26 cellular contexts compared by ENCODE assay signal in the genomic region with DNA sequence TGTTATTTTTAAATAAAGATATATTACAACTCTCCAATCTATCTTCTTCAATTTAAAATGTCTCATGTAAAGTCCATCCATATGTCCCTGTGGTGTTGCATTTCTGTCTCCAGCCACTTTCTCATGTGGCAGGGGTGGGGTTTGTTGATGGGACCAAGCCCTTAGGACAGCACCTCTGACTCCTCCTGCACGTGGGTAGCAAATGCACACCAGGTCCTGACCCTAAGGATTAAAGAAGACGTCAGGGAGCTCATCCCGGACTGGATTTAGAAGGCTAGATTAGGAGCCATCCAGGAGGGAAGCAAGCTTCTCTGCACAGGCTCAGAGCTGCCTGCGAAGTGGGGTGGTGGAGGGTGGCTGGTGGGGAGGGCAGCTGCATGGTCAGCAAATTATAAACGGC.
"Had no signal": no experiment of that assay in that cellular context is flagged by ENCODE, and none has a peak within 500 bp of the region (broad histone marks: within the 10 kb centered on the region; RNA-seq: fewer than 3 reads in every experiment).

No MANE protein-coding gene starts in this region.

- H3K27me3 Mint-ChIP-seq: activated CD8-positive, alpha-beta memory T cell treated with anti-CD3 and anti-CD28 coated beads, Interleukin-2, amount 10 ng/mL, durations not matched to agents 7 days and 5 days; activated naive CD8-positive, alpha-beta T cell treated with anti-CD3 and anti-CD28 coated beads, Interleukin-2, amount 10 ng/mL, durations not matched to agents 7 days and 5 days; natural killer cell treated with Interleukin-12 subunit alpha and Interleukin-12 subunit beta and Interleukin-15 and Interleukin-18, amount 100 ng/mL, for 72 hours; stimulated activated memory B cell treated with anti-CD40 and anti-IgM and Interleukin-4, amounts not matched to agents 10 μg/mL and 1 μg/mL and 100 μg/mL, for 72 hours had no signal

- H3K4me1 ChIP-seq: prostate gland had no signal

- ATAC-seq: activated CD8-positive, alpha-beta memory T cell treated with anti-CD3 and anti-CD28 coated beads, Interleukin-2, amount 10 ng/mL, durations not matched to agents 7 days and 5 days; activated CD8-positive, alpha-beta T cell treated with anti-CD3 and anti-CD28 coated beads, Interleukin-2, amount 10 ng/mL, durations not matched to agents 7 days and 5 days; esophagus mucosa; left lung; mucosa of descending colon; natural killer cell treated with Interleukin-12 subunit alpha and Interleukin-12 subunit beta and Interleukin-15 and Interleukin-18, amount 100 ng/mL, for 72 hours; pancreas; stimulated activated memory B cell treated with anti-CD40 and anti-IgM and Interleukin-4, amounts not matched to agents 10 μg/mL and 1 μg/mL and 100 μg/mL, for 72 hours; WTC11 had no signal

- H3K4me1 Mint-ChIP-seq: endodermal cell had no signal

- H3K4me3 ChIP-seq: left lung, lung, mucosa of descending colon, pancreas, prostate gland, smooth muscle cell, stomach, tibial artery had no signal

- H3K27ac ChIP-seq: left lung, pancreas, prostate gland, stomach, tibial artery had no signal

- H3K9me3 Mint-ChIP-seq: activated naive CD4-positive, alpha-beta T cell treated with anti-CD3 and anti-CD28 coated beads for 36 hours; activated naive CD8-positive, alpha-beta T cell treated with anti-CD3 and anti-CD28 coated beads, Interleukin-2, amount 10 ng/mL, durations not matched to agents 7 days and 5 days; endodermal cell; natural killer cell treated with Interleukin-12 subunit alpha and Interleukin-12 subunit beta and Interleukin-15 and Interleukin-18, amount 100 ng/mL, for 72 hours; stimulated activated memory B cell treated with anti-CD40 and anti-IgM and Interleukin-4, amounts not matched to agents 10 μg/mL and 1 μg/mL and 100 μg/mL, for 72 hours; WTC11 had no signal

- H3K36me3 ChIP-seq: prostate gland had no signal

- H3K4me3 Mint-ChIP-seq: activated CD8-positive, alpha-beta memory T cell treated with anti-CD3 and anti-CD28 coated beads, Interleukin-2, amount 10 ng/mL, durations not matched to agents 7 days and 5 days; activated CD8-positive, alpha-beta T cell treated with anti-CD3 and anti-CD28 coated beads, Interleukin-2, amount 10 ng/mL, durations not matched to agents 7 days and 5 days; activated naive CD4-positive, alpha-beta T cell treated with anti-CD3 and anti-CD28 coated beads for 36 hours; activated naive CD8-positive, alpha-beta T cell treated with anti-CD3 and anti-CD28 coated beads, Interleukin-2, amount 10 ng/mL, durations not matched to agents 7 days and 5 days; endodermal cell; natural killer cell treated with Interleukin-12 subunit alpha and Interleukin-12 subunit beta and Interleukin-15 and Interleukin-18, amount 100 ng/mL, for 72 hours; stimulated activated memory B cell treated with anti-CD40 and anti-IgM and Interleukin-4, amounts not matched to agents 10 μg/mL and 1 μg/mL and 100 μg/mL, for 72 hours; WTC11 had no signal

- DNase-seq: activated CD4-positive, alpha-beta T cell treated with anti-CD3 and anti-CD28 coated beads for 1 hour; activated CD8-positive, alpha-beta memory T cell treated with anti-CD3 and anti-CD28 coated beads, Interleukin-2, amount 10 ng/mL, durations not matched to agents 7 days and 5 days; activated CD8-positive, alpha-beta T cell treated with anti-CD3 and anti-CD28 coated beads, Interleukin-2, amount 10 ng/mL, durations not matched to agents 7 days and 5 days; activated naive CD4-positive, alpha-beta T cell treated with anti-CD3 and anti-CD28 coated beads for 36 hours; activated naive CD8-positive, alpha-beta T cell treated with anti-CD3 and anti-CD28 coated beads, Interleukin-2, amount 10 ng/mL, durations not matched to agents 7 days and 5 days; activated T-cell treated with anti-CD3 and anti-CD28 coated beads, Interleukin-2, amount 50 U/mL, for 48 hours; amygdala; central memory CD4-positive, alpha-beta T cell; endodermal cell; foreskin melanocyte; left lung; mucosa of descending colon; pancreas; stimulated activated CD4-positive, alpha-beta T cell treated with anti-CD3 and anti-CD28 coated beads, Interleukin-1b, Interleukin-23, amount 100 ng/mL, for 48 hours; stimulated activated CD4-positive, alpha-beta T cell treated with anti-CD3 and anti-CD28 coated beads, Interleukin-4, amount 100 ng/mL, for 4 hours; stimulated activated CD8-positive, alpha-beta memory T cell treated with anti-CD3 and anti-CD28 coated beads, Interleukin-4, amount 100 ng/mL, for 48 hours; stomach; T-helper 2 cell; tibial artery had no signal

- H3K27ac Mint-ChIP-seq: activated CD8-positive, alpha-beta memory T cell treated with anti-CD3 and anti-CD28 coated beads, Interleukin-2, amount 10 ng/mL, durations not matched to agents 7 days and 5 days; activated naive CD4-positive, alpha-beta T cell treated with anti-CD3 and anti-CD28 coated beads for 36 hours; activated naive CD8-positive, alpha-beta T cell treated with anti-CD3 and anti-CD28 coated beads, Interleukin-2, amount 10 ng/mL, durations not matched to agents 7 days and 5 days; endodermal cell; stimulated activated memory B cell treated with anti-CD40 and anti-IgM and Interleukin-4, amounts not matched to agents 10 μg/mL and 1 μg/mL and 100 μg/mL, for 72 hours; WTC11 had no signal

- H3K9me3 ChIP-seq: left lung, mucosa of descending colon, pancreas, prostate gland, stomach, tibial artery had no signal

- H3K27me3 ChIP-seq: left lung, pancreas, stomach, tibial artery had no signal

- H3K4me2 ChIP-seq: smooth muscle cell had no signal
